23 cellular contexts compared by ENCODE assay signal in genomic region chr5:43700591-43700990, GRCh38.
"Had no signal": no experiment of that assay in that cellular context is flagged by ENCODE, and none has a peak within 500 bp of the region (broad histone marks: within the 10 kb centered on the region; RNA-seq: fewer than 3 reads in every experiment).

No MANE protein-coding gene starts in this region.

- H3K79me2 ChIP-seq: hepatocyte had no signal

- H3K4me3 ChIP-seq: dorsolateral prefrontal cortex, gastrocnemius medialis, heart left ventricle, hepatocyte, left lung, lower lobe of right lung, mucosa of descending colon, prostate gland, skin epidermis, spleen, testis, tibial artery had no signal

- H3K4me2 ChIP-seq: hepatocyte had no signal

- H3K36me3 ChIP-seq: prostate gland had no signal

- H3K27me3 ChIP-seq: dorsolateral prefrontal cortex, gastrocnemius medialis, heart left ventricle, hepatocyte, left lung, spleen, testis, tibial artery had no signal

- H3K4me1 ChIP-seq: lower lobe of right lung, prostate gland, spleen, testis had no signal

- ATAC-seq: left lung; lower lobe of right lung; mucosa of descending colon; naive thymus-derived CD4-positive, alpha-beta T cell; stimulated activated memory B cell treated with anti-CD40 and anti-IgM and Interleukin-4, amounts not matched to agents 10 μg/mL and 1 μg/mL and 100 μg/mL, for 72 hours; stimulated activated naive CD8-positive, alpha-beta T cell treated with anti-CD3 and anti-CD28 coated beads, Interleukin-15, Interleukin-2, amounts not matched to agents 100 U/mL and 50 U/mL, for 24 hours had no signal

- H2AFZ ChIP-seq: hepatocyte had no signal

- H3K27ac Mint-ChIP-seq: memory B cell; stimulated activated memory B cell treated with anti-CD40 and anti-IgM and Interleukin-4, amounts not matched to agents 10 μg/mL and 1 μg/mL and 100 μg/mL, for 72 hours; type B pancreatic cell had no signal

- H3K27ac ChIP-seq: dorsolateral prefrontal cortex, hepatocyte, left lung, lower lobe of right lung, skin epidermis, spleen had no signal

- DNase-seq: effector CD4-positive, alpha-beta T cell; foreskin fibroblast; gastrocnemius medialis; kidney; left lung; lower lobe of right lung; mucosa of descending colon; naive thymus-derived CD4-positive, alpha-beta T cell; nephron progenitor cell; nucleus accumbens; spleen; stimulated activated CD4-positive, alpha-beta T cell treated with anti-CD3 and anti-CD28 coated beads, Interleukin-4, amount 100 ng/mL, for 4 hours; stimulated activated naive CD8-positive, alpha-beta T cell treated with anti-CD3 and anti-CD28 coated beads, Interleukin-15, Interleukin-2, amounts not matched to agents 100 U/mL and 50 U/mL, for 24 hours; tibial artery had no signal

- H3K9me3 ChIP-seq: gastrocnemius medialis, heart left ventricle, lower lobe of right lung, prostate gland, testis, tibial artery had no signal
